16 cellular contexts compared by ENCODE assay signal in genomic region chr11:128619540-128620305, GRCh38. TPM values are rescaled to one million over a fixed set of nuclear protein-coding genes. Genes with fewer than 3 reads are reported as not detected.
DNase-seq lines count a peak whose midpoint lies in the region; ATAC-seq, FAIRE-seq and TF ChIP-seq lines count a peak whose summit lies in the region.
"Had no signal": no experiment of that assay in that cellular context is flagged by ENCODE, and none has a peak within 500 bp of the region (broad histone marks: within the 10 kb centered on the region; RNA-seq: fewer than 3 reads in every experiment).

No MANE protein-coding gene starts in this region.

- SMC1A ChIA-PET in GM12878 (lab: Charles Lee; ENCODE audit: uncharacterized antibody, unreplicated experiment) = interaction anchor here (0.8 to 23.9 kb wide), 7 partner anchors 6 to 108 kb away, joined by 3 to 596 read pairs (median 3); no protein-coding TSS in a partner anchor

- no peaks in the 10 kb centered on the region for H3K9me3 ChIP-seq in GM12878 (replicated peaks; ENCODE audit: control insufficient read depth, insufficient read depth, low read length)
- H3K9me3 ChIP-seq in spleen = no peaks in the 10 kb centered on the region
- H3K9me3 ChIP-seq: lower lobe of right lung had no signal

- H3K9me3 Mint-ChIP-seq in activated naive CD4-positive, alpha-beta T cell treated with anti-CD3 and anti-CD28 coated beads, Interleukin-2, amount 50 U/mL, for 24 hours = no peaks in the 10 kb centered on the region
- H3K9me3 Mint-ChIP-seq in activated naive CD4-positive, alpha-beta T cell treated with anti-CD3 and anti-CD28 coated beads, Interleukin-2, amount 10 ng/mL, durations not matched to agents 7 days and 5 days = no peaks in the 10 kb centered on the region
- peaks cover 0 to 1% (median 0%) of the 10 kb centered on the region in 3 donors for H3K9me3 Mint-ChIP-seq in IgD-negative memory B cell
- H3K9me3 Mint-ChIP-seq: brain had no signal

- H3K4me3 Mint-ChIP-seq in activated naive CD4-positive, alpha-beta T cell treated with anti-CD3 and anti-CD28 coated beads, Interleukin-2, amount 50 U/mL, for 24 hours = no peak overlapping the region
- H3K4me3 Mint-ChIP-seq in activated naive CD4-positive, alpha-beta T cell treated with anti-CD3 and anti-CD28 coated beads, Interleukin-2, amount 10 ng/mL, durations not matched to agents 7 days and 5 days = no peak overlapping the region
- peak overlapping the region in 3 of 4 donors; percentile 4 to 77 (median 65) for H3K4me3 Mint-ChIP-seq in IgD-negative memory B cell
- H3K4me3 Mint-ChIP-seq: brain had no signal

- H3K4me3 ChIP-seq in GM12878 = no peak overlapping the region
- no peak overlapping the region for H3K4me3 ChIP-seq in spleen
- H3K4me3 ChIP-seq: lower lobe of right lung had no signal

- no peak overlapping the region for H3K9ac ChIP-seq in GM12878 (ENCODE audit: control insufficient read depth, insufficient read depth, low read length)

- H3K4me2 ChIP-seq in GM12878 (ENCODE audit: control insufficient read depth, insufficient read depth) = peak overlapping the region; percentile 22; the same call in 1 of the 2 replicates

- TF ChIP-seq RAD21 in GM12878 (IDR thresholded peaks at IDR 0.05; ENCODE audit: insufficient read depth, low read depth, low read length) = no peak

- in situ Hi-C loops in GM12878 (cut with MboI) = no loop called here

- H3K36me3 Mint-ChIP-seq in activated naive CD4-positive, alpha-beta T cell treated with anti-CD3 and anti-CD28 coated beads, Interleukin-2, amount 50 U/mL, for 24 hours = no peaks in the 10 kb centered on the region
- H3K36me3 Mint-ChIP-seq in activated naive CD4-positive, alpha-beta T cell treated with anti-CD3 and anti-CD28 coated beads, Interleukin-2, amount 10 ng/mL, durations not matched to agents 7 days and 5 days = no peaks in the 10 kb centered on the region
- H3K36me3 Mint-ChIP-seq in IgD-negative memory B cell = no peaks in the 10 kb centered on the region
- H3K36me3 Mint-ChIP-seq: brain had no signal

- POLR2A ChIA-PET in GM12878 (lab: Charles Lee) = interaction anchor here (0.6 to 7.3 kb wide), 2 partner anchors 8 to 9 kb away, joined by 3 to 83 read pairs; no protein-coding TSS in a partner anchor

- FAIRE-seq in GM12878 (lab: Jason Lieb, UNC) = no peak

- no peak for TF ChIP-seq POLR2A in GM12878 (IDR thresholded peaks at IDR 0.05; ENCODE audit: low read depth, low read length)
- TF ChIP-seq POLR2A in spleen (IDR thresholded peaks at IDR 0.05) = no peak

- H4K20me1 ChIP-seq in GM12878 (ENCODE audit: control insufficient read depth, insufficient read depth) = no peaks in the 10 kb centered on the region

- intact Hi-C loops in GM12878 (cut with micrococcal nuclease; ENCODE audit: unreplicated experiment) = no loop called here
- intact Hi-C loops in spleen (cut with DNase I; ENCODE audit: low total_unique reads) = loop anchor here (10.0 kb wide), 2 partner anchors 65 to 105 kb away; no protein-coding TSS in a partner anchor

- H3K27ac Mint-ChIP-seq in activated naive CD4-positive, alpha-beta T cell treated with anti-CD3 and anti-CD28 coated beads, Interleukin-2, amount 50 U/mL, for 24 hours = peak overlapping the region; percentile 91
- H3K27ac Mint-ChIP-seq in activated naive CD4-positive, alpha-beta T cell treated with anti-CD3 and anti-CD28 coated beads, Interleukin-2, amount 10 ng/mL, durations not matched to agents 7 days and 5 days = no peak overlapping the region
- peak overlapping the region; percentile 65 to 77 (median 76) for H3K27ac Mint-ChIP-seq in IgD-negative memory B cell

- no peak for DNase-seq in activated naive CD4-positive, alpha-beta T cell treated with anti-CD3 and anti-CD28 coated beads, Interleukin-2, amount 10 ng/mL, durations not matched to agents 7 days and 5 days
- DNase-seq in GM12878 (ENCODE audit: low read depth, low spot score) (no peak), spleen (no peak), NCI-H2171 (lab: John Stamatoyannopoulos, UW) (no peak)
- DNase-seq in stimulated activated CD4-positive, alpha-beta T cell treated with anti-CD3 and anti-CD28 coated beads, Interleukin-2, amount 100 ng/mL, for 24 hours = no peak
- no peak for DNase-seq in stimulated activated CD4-positive, alpha-beta T cell treated with anti-CD3 and anti-CD28 coated beads, Interleukin-12 subunit alpha, Interleukin-12 subunit beta, amount 100 ng/mL, for 4 hours
- DNase-seq: activated CD4-positive, alpha-beta T cell treated with anti-CD3 and anti-CD28 coated beads, Interleukin-2, amount 50 U/mL, for 4 hours; dermis blood vessel endothelial cell; lower lobe of right lung; NCI-H1694; NCI-H446 treated with DMSO at 0.1 percent for 48 hours; retina; SHP77 had no signal

- no peaks in the 10 kb centered on the region for H3K79me2 ChIP-seq in GM12878 (ENCODE audit: control insufficient read depth, insufficient read depth, low read length)

- no peak for TF ChIP-seq EP300 in GM12878 (IDR thresholded peaks at IDR 0.05; ENCODE audit: borderline replicate concordance in 1 of 2, control insufficient read depth in 1 of 2, low read depth in 2 of 2, low read length in 2 of 2)

- no peak for ATAC-seq in GM12878
- ATAC-seq: lower lobe of right lung had no signal

- no TSS peak for BruUV-seq in GM12878 (replicated peaks; lab: Mats Ljungman, UMichigan)

- H3K36me3 ChIP-seq in GM12878 (ENCODE audit: control insufficient read depth in 2 of 2, insufficient read depth in 2 of 2, low read length in 1 of 2) = no peaks in the 10 kb centered on the region
- no peaks in the 10 kb centered on the region for H3K36me3 ChIP-seq in spleen
- H3K36me3 ChIP-seq: lower lobe of right lung had no signal

- peaks cover 72% of the 10 kb centered on the region for H3K4me1 Mint-ChIP-seq in activated naive CD4-positive, alpha-beta T cell treated with anti-CD3 and anti-CD28 coated beads, Interleukin-2, amount 50 U/mL, for 24 hours
- H3K4me1 Mint-ChIP-seq in activated naive CD4-positive, alpha-beta T cell treated with anti-CD3 and anti-CD28 coated beads, Interleukin-2, amount 10 ng/mL, durations not matched to agents 7 days and 5 days = peaks cover 61% of the 10 kb centered on the region
- peaks cover 55 to 68% (median 66%) of the 10 kb centered on the region in 3 donors for H3K4me1 Mint-ChIP-seq in IgD-negative memory B cell

- CTCF ChIA-PET in activated naive CD4-positive, alpha-beta T cell treated with anti-CD3 and anti-CD28 coated beads, Interleukin-2, amount 10 ng/mL, durations not matched to agents 7 days and 5 days (lab: Charles Lee) = interaction anchor here (0.9 to 1.7 kb wide), 4 partner anchors 10 to 448 kb away, joined by 3 to 4 read pairs (median 3); no protein-coding TSS in a partner anchor
- CTCF ChIA-PET in GM12878 (lab: Yijun Ruan, JAX) = interaction anchor here (1.0 to 17.7 kb wide), 7 partner anchors 9 to 212 kb away, joined by 3 to 444 read pairs (median 4); no protein-coding TSS in a partner anchor

- peaks cover 27% of the 10 kb centered on the region for H3K4me1 ChIP-seq in GM12878 (ENCODE audit: control insufficient read depth, insufficient read depth, low read length)
- peaks cover 13 to 84% (median 45%) of the 10 kb centered on the region in 6 donors for H3K4me1 ChIP-seq in spleen

- H3K27ac ChIP-seq in GM12878 (ENCODE audit: control insufficient read depth, insufficient read depth) (no peak overlapping the region), spleen (peak overlapping the region in 5 of 8 donors; percentile 5 to 93 (median 35))
- H3K27ac ChIP-seq: lower lobe of right lung had no signal

- peak overlapping the region; percentile 56 for H2AFZ ChIP-seq in GM12878 (ENCODE audit: control insufficient read depth, low read depth, low read length)

- WGBS in GM12878 (ENCODE audit: insufficient coverage, insufficient replicate concordance, low lambda C conversion rate, missing lambda C conversion rate) = 64% methylated on average over 10 of the region's 10 CpGs
- WGBS in spleen, 5 donors = 67 to 77% (median 70%) methylated on average over 10 of the region's 10 CpGs

- no peaks in the 10 kb centered on the region for H3K27me3 Mint-ChIP-seq in activated naive CD4-positive, alpha-beta T cell treated with anti-CD3 and anti-CD28 coated beads, Interleukin-2, amount 50 U/mL, for 24 hours
- H3K27me3 Mint-ChIP-seq in activated naive CD4-positive, alpha-beta T cell treated with anti-CD3 and anti-CD28 coated beads, Interleukin-2, amount 10 ng/mL, durations not matched to agents 7 days and 5 days = peaks cover 13% of the 10 kb centered on the region
- no peaks in the 10 kb centered on the region for H3K27me3 Mint-ChIP-seq in IgD-negative memory B cell

- no peak for TF ChIP-seq CTCF in GM12878 (IDR thresholded peaks at IDR 0.05 in 2 of 3, conservative IDR thresholded peaks at IDR 0.05 in 1 of 3; ENCODE audit: control insufficient read depth in 2 of 3, extremely low read depth in 1 of 3, insufficient read depth in 1 of 3, low read depth in 3 of 3, low read length in 3 of 3)
- no peak for TF ChIP-seq CTCF in spleen (IDR thresholded peaks at IDR 0.05 in 8 of 11, conservative IDR thresholded peaks at IDR 0.05 in 3 of 11)

- RAD21 ChIA-PET in GM12878 (lab: Charles Lee; ENCODE audit: unreplicated experiment) = interaction anchor here (0.7 to 7.7 kb wide), 5 partner anchors 7 to 100 kb away, joined by 3 to 87 read pairs (median 3); no protein-coding TSS in a partner anchor

- no peaks in the 10 kb centered on the region for H3K27me3 ChIP-seq in GM12878 (replicated peaks in 1 of 2; ENCODE audit: control insufficient read depth in 2 of 2, insufficient read depth in 2 of 2, low read length in 1 of 2)
- H3K27me3 ChIP-seq in spleen (replicated peaks in 1 of 7) = no peaks in the 10 kb centered on the region

TF ChIP-seq in GM12878, 131 proteins besides CTCF, POLR2A, EP300 and RAD21 (continues in another document):
- TF ChIP-seq NR2F1 (conservative IDR thresholded peaks at IDR 0.05) = peak; percentile 33; the same call in 1 of the 2 replicates

RNA-seq across cellular contexts. Expression of gene ETS1, which starts 32.4 kb away (rescaled TPM):
- 192 TPM for polyA plus RNA-seq in IgD-negative memory B cell
- total RNA-seq in GM12878 (2013; cell fraction: nucleolus; rRNA removed) = 48.9 and 50.6 TPM in 2 replicates
- 50.9 and 51.8 TPM in 2 replicates for total RNA-seq in GM12878 (2014; rRNA removed)
- total RNA-seq in GM12878 (2014; rRNA removed; fragmentation: Illumina TruSeq; extraction: Trizol) = 59.9 and 60.2 TPM in 2 replicates
- 106 and 112 TPM in 2 replicates for total RNA-seq in GM12878 (2021)
- polyA plus RNA-seq in GM12878 (2011; ENCODE audit: low read depth) = 52.5 TPM
- 59.9 and 66.2 TPM in 2 replicates for polyA plus RNA-seq in GM12878 (2011; rRNA removed)
- 62.2 and 71.2 TPM in 2 replicates for polyA plus RNA-seq in GM12878 (2011; cell fraction: cytosol; rRNA removed)
- 25.2 and 33.5 TPM in 2 replicates for polyA plus RNA-seq in GM12878 (2011; cell fraction: nucleus; rRNA removed)
- 88.4 and 91.7 TPM in 2 replicates for polyA plus RNA-seq in GM12878 (2012)
- polyA plus RNA-seq in GM12878 (2014; fragmentation: Illumina TruSeq; extraction: Trizol) = 112 and 121 TPM in 2 replicates
- polyA plus RNA-seq in GM12878 (2014; fragmentation: Nextera tagmentation; extraction: Ambion mirVana) = 10 to 100 TPM; 12.5 to 21.3 TPM
- polyA plus RNA-seq in GM12878 (2014; rRNA removed) = 60.5 and 64.9 TPM in 2 replicates
- polyA plus RNA-seq in GM12878 (2016; fragmentation: Nextera tagmentation; extraction: Ambion mirVana) = 10 to 100 TPM; 22.6 to 27.2 TPM
- polyA minus RNA-seq in GM12878 (2011; rRNA and poly(A)+ RNA removed) = 87.3 and 88.4 TPM in 2 replicates
- polyA minus RNA-seq in GM12878 (2011; cell fraction: cytosol; rRNA and poly(A)+ RNA removed) = 31.1 and 36.9 TPM in 2 replicates
- polyA minus RNA-seq in GM12878 (2011; cell fraction: nucleus; rRNA and poly(A)+ RNA removed) = 35.8 and 53.5 TPM in 2 replicates
- 100 to 1,000 TPM; 328 to 455 (median 371) TPM for total RNA-seq in spleen
- polyA plus RNA-seq in spleen = 10 to 100 TPM; 58.1 to 95.2 (median 90.3) TPM

Comparison
In these comparisons a context has a peak if more than half of its experiments do, and no peak if none do; other contexts are left out.
1. H3K4me3 Mint-ChIP-seq: peak in IgD-negative memory B cell (3 of 4); none in activated naive CD4-positive, alpha-beta T cell treated with anti-CD3 and anti-CD28 coated beads, Interleukin-2, amount 50 U/mL, for 24 hours (single experiment) and activated naive CD4-positive, alpha-beta T cell treated with anti-CD3 and anti-CD28 coated beads, Interleukin-2, amount 10 ng/mL, durations not matched to agents 7 days and 5 days (single experiment).